Comparison of ENCODE assay signal across 10 cellular contexts in the genomic region with DNA sequence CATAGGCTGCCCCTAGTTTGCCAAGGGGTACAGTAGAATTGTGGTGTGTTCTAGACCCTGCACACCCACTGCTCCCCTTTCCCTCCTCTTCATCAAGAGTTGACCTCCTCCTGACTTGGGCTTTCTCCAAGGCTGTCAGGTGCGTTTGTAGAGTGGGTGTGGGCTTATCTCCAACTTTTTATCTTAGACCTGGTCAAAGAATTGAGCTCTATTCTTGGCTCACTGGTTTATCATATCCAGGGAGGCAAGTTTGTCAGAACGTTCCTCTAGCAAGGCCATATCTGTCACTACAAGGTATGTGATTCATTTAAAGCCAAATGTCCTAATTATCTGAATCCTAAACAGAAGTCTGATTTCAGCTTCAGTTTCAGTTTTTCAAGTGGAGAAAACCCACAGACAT.
DNase-seq lines count a peak whose midpoint lies in the region; ATAC-seq and TF ChIP-seq lines count a peak whose summit lies in the region.
"Had no signal": no experiment of that assay in that cellular context is flagged by ENCODE, and none has a peak within 500 bp of the region (broad histone marks: within the 10 kb centered on the region; RNA-seq: fewer than 3 reads in every experiment).

No MANE protein-coding gene starts in this region.

- H3K4me3 Mint-ChIP-seq in CD14-positive monocyte: peak overlapping the region; percentile 81 to 97
- H3K4me3 Mint-ChIP-seq in IgD-negative memory B cell: peak overlapping the region in 3 of 4 donors; percentile 16 to 87 (median 75)

- DNase-seq in CD14-positive monocyte (ENCODE audit: low spot score): no peak
- DNase-seq in dorsolateral prefrontal cortex: no peak
- no peak for DNase-seq in GM13977 (ENCODE audit: low spot score)
- no peak for DNase-seq in NCI-H146 (lab: John Stamatoyannopoulos, UW)
- no peak for DNase-seq in posterior cingulate gyrus
- DNase-seq: DMS79, NCI-H1694 treated with DMSO at 0.1 percent for 48 hours had no signal

- H3K27ac Mint-ChIP-seq in CD14-positive monocyte (peak overlapping the region in 3 of 7 donors; percentile 78 to 92 (median 85)), IgD-negative memory B cell (peak overlapping the region; percentile 13 to 81 (median 55))

- no peaks in the 10 kb centered on the region for H3K36me3 ChIP-seq in neutrophil

- H3K36me3 Mint-ChIP-seq in CD14-positive monocyte (peaks cover 6 to 7% of the 10 kb centered on the region in 2 donors), IgD-negative memory B cell (peaks cover 5% of the 10 kb centered on the region)

- intact Hi-C loops in CD14-positive monocyte (cut with micrococcal nuclease): no loop called here
- intact Hi-C loops in dorsolateral prefrontal cortex (cut with DNase I): loop anchor here in 1 of 2 donors (1.0 kb wide), 1 partner anchor 15 kb away; no protein-coding TSS in a partner anchor
- intact Hi-C loops in posterior cingulate gyrus (cut with DNase I): no loop called here

- no peaks in the 10 kb centered on the region for H3K9me3 ChIP-seq in neutrophil

- TF ChIP-seq CTCF in CD14-positive monocyte (IDR thresholded peaks at IDR 0.05) (no peak), dorsolateral prefrontal cortex (IDR thresholded peaks at IDR 0.05 in 54 of 56, conservative IDR thresholded peaks at IDR 0.05 in 2 of 56; ENCODE audit: low read depth in 1 of 56, partially characterized antibody in 56 of 56) (no peak), neutrophil (IDR thresholded peaks at IDR 0.05) (no peak), GM13977 (IDR thresholded peaks at IDR 0.05; ENCODE audit: extremely low read depth, insufficient read depth, missing control alignments) (no peak)

- H3K4me1 Mint-ChIP-seq in CD14-positive monocyte (peaks cover 72% of the 10 kb centered on the region), IgD-negative memory B cell (peaks cover 38 to 68% (median 67%) of the 10 kb centered on the region in 3 donors)

- H3K27me3 ChIP-seq in dorsolateral prefrontal cortex (no peaks in the 10 kb centered on the region), neutrophil (no peaks in the 10 kb centered on the region)

- H3K27ac ChIP-seq in dorsolateral prefrontal cortex: peak overlapping the region in 51 of 59 donors; percentile 11 to 91 (median 58)
- peak overlapping the region; percentile 68 for H3K27ac ChIP-seq in neutrophil

- H3K4me3 ChIP-seq in dorsolateral prefrontal cortex: peak overlapping the region in 11 of 59 donors; percentile 4 to 44 (median 23)
- H3K4me3 ChIP-seq in neutrophil (ENCODE audit: low read depth in 1 of 2, low read length in 1 of 2): peak overlapping the region in 1 of 2 experiments; percentile 54

- in situ Hi-C loops in GM13977 (cut with MboI; ENCODE audit: low pct_unique_long_range_greater_than_20kb, low sequenced_read_pairs, unreplicated experiment): no loop called here

- H3K9me3 Mint-ChIP-seq in CD14-positive monocyte: no peaks in the 10 kb centered on the region
- no peaks in the 10 kb centered on the region for H3K9me3 Mint-ChIP-seq in IgD-negative memory B cell

- no peak for ATAC-seq in GM21390 (IDR thresholded peaks at IDR 0.05; ENCODE audit: unreplicated experiment)

- peaks cover 20 to 23% of the 10 kb centered on the region in 2 experiments for H3K4me1 ChIP-seq in neutrophil (ENCODE audit: control insufficient read depth in 1 of 2, insufficient read depth in 1 of 2, low read depth in 1 of 2, low read length in 1 of 2)

- H3K27me3 Mint-ChIP-seq in CD14-positive monocyte (ENCODE audit: low read depth in 3 of 3) (peaks cover 0 to 3% (median 0%) of the 10 kb centered on the region in 3 donors), IgD-negative memory B cell (no peaks in the 10 kb centered on the region)
